In the genomic region with DNA sequence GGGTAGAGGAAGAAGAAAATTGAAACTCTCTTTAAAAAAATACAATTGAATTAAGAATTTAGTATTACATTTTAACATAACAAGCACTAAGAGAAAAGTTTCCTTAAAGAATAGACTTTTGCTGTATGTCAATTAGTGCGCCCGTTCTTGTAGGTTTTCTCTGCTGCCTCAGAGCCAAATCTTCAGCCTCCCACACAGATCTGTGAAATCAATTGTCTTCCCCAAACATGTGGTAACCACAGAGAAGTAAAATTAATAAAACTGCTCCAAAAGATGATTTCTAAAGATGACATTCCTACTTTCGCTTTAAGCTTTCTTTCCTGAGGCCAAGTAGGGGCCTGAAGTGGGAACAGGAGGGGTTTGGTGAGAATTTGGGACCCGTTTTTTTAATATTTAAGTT, we compare ENCODE assay signal across 13 cellular contexts.
DNase-seq lines count a peak whose midpoint lies in the region; ATAC-seq, FAIRE-seq and TF ChIP-seq lines count a peak whose summit lies in the region.
"Had no signal": no experiment of that assay in that cellular context is flagged by ENCODE, and none has a peak within 500 bp of the region (broad histone marks: within the 10 kb centered on the region; RNA-seq: fewer than 3 reads in every experiment).

No MANE protein-coding gene starts in this region.

- peak; percentile 9 for FAIRE-seq in GM12891 (lab: Jason Lieb, UNC)

- no peak for TF ChIP-seq POLR2A in GM12891 (IDR thresholded peaks at IDR 0.05; ENCODE audit: low read depth, low read length)

- no peak overlapping the region for H3K27ac ChIP-seq in naive thymus-derived CD4-positive, alpha-beta T cell (ENCODE audit: low read depth, low read length)

- no peak overlapping the region for H3K4me3 Mint-ChIP-seq in T-helper 1 cell treated with Interleukin-12 subunit alpha and Interleukin-12 subunit beta and Interleukin-4 antibody, amounts not matched to agents 30 μg/mL and 1 μg/mL, for 36 hours
- H3K4me3 Mint-ChIP-seq in activated CD8-positive, alpha-beta T cell treated with anti-CD3 and anti-CD28 coated beads, Interleukin-2, amount 10 ng/mL, durations not matched to agents 7 days and 5 days, result peak overlapping the region; percentile 41
- H3K4me3 Mint-ChIP-seq in naive thymus-derived CD4-positive, alpha-beta T cell, result peak overlapping the region; percentile 35 to 79 (median 61)

- H3K4me1 ChIP-seq in naive thymus-derived CD4-positive, alpha-beta T cell (ENCODE audit: control insufficient read depth in 2 of 2, insufficient read depth in 2 of 2, low read length in 2 of 2), result peaks cover 33 to 46% of the 10 kb centered on the region in 2 donors

- H3K27me3 ChIP-seq in naive thymus-derived CD4-positive, alpha-beta T cell (ENCODE audit: control insufficient read depth in 2 of 2, insufficient read depth in 2 of 2, low read length in 2 of 2), result no peaks in the 10 kb centered on the region

- H3K27me3 Mint-ChIP-seq in T-helper 1 cell treated with Interleukin-12 subunit alpha and Interleukin-12 subunit beta and Interleukin-4 antibody, amounts not matched to agents 30 μg/mL and 1 μg/mL, for 36 hours (ENCODE audit: low read depth), result no peaks in the 10 kb centered on the region
- no peaks in the 10 kb centered on the region for H3K27me3 Mint-ChIP-seq in activated CD8-positive, alpha-beta T cell treated with anti-CD3 and anti-CD28 coated beads, Interleukin-2, amount 10 ng/mL, durations not matched to agents 7 days and 5 days (ENCODE audit: low read depth)
- peaks cover 0 to 2% (median 0%) of the 10 kb centered on the region in 5 donors for H3K27me3 Mint-ChIP-seq in naive thymus-derived CD4-positive, alpha-beta T cell

- DNase-seq in T-helper 1 cell, result no peak
- DNase-seq in GM12891 (ENCODE audit: insufficient read length, low spot score), result no peak
- DNase-seq in activated CD8-positive, alpha-beta T cell treated with anti-CD3 and anti-CD28 coated beads, Interleukin-2, amount 10 ng/mL, durations not matched to agents 7 days and 5 days, result no peak
- DNase-seq in naive thymus-derived CD4-positive, alpha-beta T cell, result no peak
- DNase-seq in EL, result no peak
- no peak for DNase-seq in NCI-H1930 (lab: John Stamatoyannopoulos, UW)
- DNase-seq: Calu3; MV-4-11; NCI-H2171; right cardiac atrium; stimulated activated CD4-positive, alpha-beta T cell treated with anti-CD3 and anti-CD28 coated beads, Interleukin-2, amount 100 ng/mL, for 48 hours had no signal

- CTCF ChIA-PET in activated CD8-positive, alpha-beta T cell treated with anti-CD3 and anti-CD28 coated beads, Interleukin-2, amount 10 ng/mL, durations not matched to agents 7 days and 5 days (lab: Charles Lee), result interaction anchor here (1.8 kb wide), 1 partner anchor 42 kb away, joined by 5 read pairs; no protein-coding TSS in a partner anchor
- CTCF ChIA-PET in naive thymus-derived CD4-positive, alpha-beta T cell (lab: Charles Lee), result interaction anchor here (0.6 to 0.7 kb wide), 2 partner anchors 73 to 890 kb away, joined by 3 to 5 read pairs; no protein-coding TSS in a partner anchor

- H3K9me3 ChIP-seq in naive thymus-derived CD4-positive, alpha-beta T cell (ENCODE audit: control insufficient read depth in 2 of 3, low read length in 3 of 3), result no peaks in the 10 kb centered on the region

- H3K36me3 ChIP-seq in naive thymus-derived CD4-positive, alpha-beta T cell (ENCODE audit: control insufficient read depth in 2 of 3, insufficient read depth in 3 of 3, low read length in 3 of 3), result no peaks in the 10 kb centered on the region

- H3K36me3 Mint-ChIP-seq in T-helper 1 cell treated with Interleukin-12 subunit alpha and Interleukin-12 subunit beta and Interleukin-4 antibody, amounts not matched to agents 30 μg/mL and 1 μg/mL, for 36 hours (ENCODE audit: low read depth), result no peaks in the 10 kb centered on the region
- H3K36me3 Mint-ChIP-seq in activated CD8-positive, alpha-beta T cell treated with anti-CD3 and anti-CD28 coated beads, Interleukin-2, amount 10 ng/mL, durations not matched to agents 7 days and 5 days (ENCODE audit: low read depth), result peaks cover 9% of the 10 kb centered on the region
- H3K36me3 Mint-ChIP-seq in naive thymus-derived CD4-positive, alpha-beta T cell, result peaks cover 0 to 7% (median 5%) of the 10 kb centered on the region in 5 donors

- ATAC-seq in activated CD8-positive, alpha-beta T cell treated with anti-CD3 and anti-CD28 coated beads, Interleukin-2, amount 10 ng/mL, durations not matched to agents 7 days and 5 days, result no peak
- no peak for ATAC-seq in naive thymus-derived CD4-positive, alpha-beta T cell
- no peak for ATAC-seq in GM19328 (IDR thresholded peaks at IDR 0.05; ENCODE audit: unreplicated experiment)
- ATAC-seq: right cardiac atrium had no signal

- H3K4me3 ChIP-seq in naive thymus-derived CD4-positive, alpha-beta T cell (ENCODE audit: low read length), result no peak overlapping the region

- peaks cover 31% of the 10 kb centered on the region for H3K4me1 Mint-ChIP-seq in T-helper 1 cell treated with Interleukin-12 subunit alpha and Interleukin-12 subunit beta and Interleukin-4 antibody, amounts not matched to agents 30 μg/mL and 1 μg/mL, for 36 hours (ENCODE audit: low read depth)
- H3K4me1 Mint-ChIP-seq in activated CD8-positive, alpha-beta T cell treated with anti-CD3 and anti-CD28 coated beads, Interleukin-2, amount 10 ng/mL, durations not matched to agents 7 days and 5 days (ENCODE audit: low read depth), result peaks cover 30% of the 10 kb centered on the region
- peaks cover 32 to 63% (median 46%) of the 10 kb centered on the region in 7 donors for H3K4me1 Mint-ChIP-seq in naive thymus-derived CD4-positive, alpha-beta T cell

- H3K27ac Mint-ChIP-seq in T-helper 1 cell treated with Interleukin-12 subunit alpha and Interleukin-12 subunit beta and Interleukin-4 antibody, amounts not matched to agents 30 μg/mL and 1 μg/mL, for 36 hours, result peak overlapping the region; percentile 12
- peak overlapping the region; percentile 39 for H3K27ac Mint-ChIP-seq in activated CD8-positive, alpha-beta T cell treated with anti-CD3 and anti-CD28 coated beads, Interleukin-2, amount 10 ng/mL, durations not matched to agents 7 days and 5 days
- peak overlapping the region in 8 of 9 donors; percentile 38 to 83 (median 65) for H3K27ac Mint-ChIP-seq in naive thymus-derived CD4-positive, alpha-beta T cell

- POLR2A ChIA-PET in activated CD8-positive, alpha-beta T cell treated with anti-CD3 and anti-CD28 coated beads, Interleukin-2, amount 10 ng/mL, durations not matched to agents 7 days and 5 days (lab: Charles Lee), result no interaction called here
- POLR2A ChIA-PET in naive thymus-derived CD4-positive, alpha-beta T cell (lab: Charles Lee), result interaction anchor here (0.7 kb wide), 1 partner anchor 41 kb away, joined by 5 read pairs; no protein-coding TSS in a partner anchor

- H3K9me3 Mint-ChIP-seq in T-helper 1 cell treated with Interleukin-12 subunit alpha and Interleukin-12 subunit beta and Interleukin-4 antibody, amounts not matched to agents 30 μg/mL and 1 μg/mL, for 36 hours, result peaks cover under 1% of the 10 kb centered on the region
- H3K9me3 Mint-ChIP-seq in activated CD8-positive, alpha-beta T cell treated with anti-CD3 and anti-CD28 coated beads, Interleukin-2, amount 10 ng/mL, durations not matched to agents 7 days and 5 days (ENCODE audit: insufficient read depth), result peaks cover 10% of the 10 kb centered on the region
- peaks cover 0 to 11% (median 2%) of the 10 kb centered on the region in 11 donors for H3K9me3 Mint-ChIP-seq in naive thymus-derived CD4-positive, alpha-beta T cell

- intact Hi-C loops in naive thymus-derived CD4-positive, alpha-beta T cell (cut with micrococcal nuclease), result loop anchor here in 1 of 2 donors (5.0 kb wide), 2 partner anchors 41 to 126 kb away; partner anchors contain the start of gene EGR2

TF ChIP-seq in GM12891, 5 proteins besides CTCF, POLR2A, EP300 and RAD21:
- TF ChIP-seq PAX5 (IDR thresholded peaks at IDR 0.05; ENCODE audit: insufficient read depth, low read length, severe bottlenecking) (no peak), POLR2AphosphoS5 (IDR thresholded peaks at IDR 0.05; ENCODE audit: low read depth, low read length) (no peak), POU2F2 (IDR thresholded peaks at IDR 0.05; ENCODE audit: low read depth, low read length) (no peak), SPI1 (IDR thresholded peaks at IDR 0.05; ENCODE audit: low read depth, low read length) (no peak), TAF1 (IDR thresholded peaks at IDR 0.05; ENCODE audit: low read depth, low read length) (no peak)

Comparison
In these comparisons a context has a peak if more than half of its experiments do, and no peak if none do; other contexts are left out.
1. H3K27ac Mint-ChIP-seq: peak in every context shown above with its lines; median percentile 65 in naive thymus-derived CD4-positive, alpha-beta T cell; 39 in activated CD8-positive, alpha-beta T cell treated with anti-CD3 and anti-CD28 coated beads, Interleukin-2, amount 10 ng/mL, durations not matched to agents 7 days and 5 days; 12 in T-helper 1 cell treated with Interleukin-12 subunit alpha and Interleukin-12 subunit beta and Interleukin-4 antibody, amounts not matched to agents 30 μg/mL and 1 μg/mL, for 36 hours.